ENCODE assay signal across 21 cellular contexts in genomic region chr10:47331491-47331890, GRCh38. TPM values are rescaled to one million over a fixed set of nuclear protein-coding genes. Genes with fewer than 3 reads are reported as not detected.
A peak's percentile ranks its signal among the peaks of the same experiment; 100 is the strongest.
DNase-seq lines count a peak whose midpoint lies in the region; ATAC-seq, FAIRE-seq and TF ChIP-seq lines count a peak whose summit lies in the region.
"Had no signal": no experiment of that assay in that cellular context is flagged by ENCODE, and none has a peak within 500 bp of the region (broad histone marks: within the 10 kb centered on the region; RNA-seq: fewer than 3 reads in every experiment).

No MANE protein-coding gene starts in this region.

- peak overlapping the region in 1 of 2 experiments; percentile 55; a peak in 1 of 4 replicates for H3K9ac ChIP-seq in K562 (ENCODE audit: insufficient read depth in 1 of 2, low read depth in 2 of 2, low read length in 2 of 2)

- H2AFZ ChIP-seq in K562 (ENCODE audit: low read depth, low read length) = peak overlapping the region; percentile 45; the same call in 1 of the 2 replicates

- WGBS in K562 (ENCODE audit: insufficient coverage, low coverage, missing lambda C conversion rate) = 72% methylated on average over 7 of the region's 9 CpGs
- whole genome bisulfite sequencing in transverse colon (ENCODE audit: low coverage in 1 of 2), 2 donors = 92% methylated on average over 9 of the region's 9 CpGs; no CpG with 5 or more reads in 1 of the 2 donors

- POLR2A ChIA-PET in K562 (lab: Yijun Ruan, JAX) = interaction anchor here (2.2 kb wide), 1 partner anchor 8 kb away, joined by 11 read pairs; no protein-coding TSS in a partner anchor

- no peak for DNase-seq in K562 (ENCODE audit: extremely low read depth in 1 of 4, low spot score in 3 of 4)
- DNase-seq in islet precursor cell = peak; percentile 44
- peak; percentile 43 for DNase-seq in posterior vena cava (ENCODE audit: low spot score)
- DNase-seq in transverse colon = no peak
- no peak for DNase-seq in mucosa of gallbladder (ENCODE audit: low spot score)
- no peak for DNase-seq in activated CD8-positive, alpha-beta memory T cell treated with anti-CD3 and anti-CD28 coated beads, Interleukin-2, amount 50 U/mL, for 48 hours
- no peak for DNase-seq in KBM-7
- DNase-seq: BE2C; CD4-positive, alpha-beta memory T cell; DMS153; DMS79 treated with DMSO at 0.1 percent for 48 hours; EL; GOT3; H9 had no signal

- TF ChIP-seq EP300 in K562 (IDR thresholded peaks at IDR 0.05; ENCODE audit: low read length) (no peak), transverse colon (IDR thresholded peaks at IDR 0.05; ENCODE audit: low read depth) (no peak)

- H3K36me3 ChIP-seq in K562 (ENCODE audit: control insufficient read depth, insufficient read depth, low read length) (no peaks in the 10 kb centered on the region), transverse colon (no peaks in the 10 kb centered on the region)
- H3K36me3 ChIP-seq: BE2C had no signal

- H3K27me3 ChIP-seq in K562 (ENCODE audit: control insufficient read depth in 2 of 2, insufficient read depth in 2 of 2, low read length in 2 of 2) = no peaks in the 10 kb centered on the region; a peak in 1 of 5 replicates
- H3K27me3 ChIP-seq in transverse colon = no peaks in the 10 kb centered on the region
- H3K27me3 ChIP-seq: BE2C had no signal

- no peaks in the 10 kb centered on the region for H3K9me1 ChIP-seq in K562 (ENCODE audit: control insufficient read depth, insufficient read depth, low read length)

- H3K4me1 ChIP-seq in K562 (replicated peaks in 1 of 2; ENCODE audit: control insufficient read depth in 2 of 2, insufficient read depth in 2 of 2, low read length in 2 of 2) = peaks cover 27 to 30% of the 10 kb centered on the region in 2 experiments
- peaks cover 5 to 11% (median 8%) of the 10 kb centered on the region in 4 donors for H3K4me1 ChIP-seq in transverse colon

- BruUV-seq in K562 (replicated peaks; lab: Mats Ljungman, UMichigan) = no TSS peak

- H3K79me2 ChIP-seq in K562 (ENCODE audit: control insufficient read depth, insufficient read depth, low read length) = no peaks in the 10 kb centered on the region

- no peak for FAIRE-seq in K562 (lab: Jason Lieb, UNC)
- FAIRE-seq: A549, D721Med, G401.6, GM12891 had no signal

- H3K4me3 ChIP-seq in K562 = no peak overlapping the region
- H3K4me3 ChIP-seq in transverse colon = no peak overlapping the region
- H3K4me3 ChIP-seq: A549 had no signal

- no peak for ATAC-seq in K562

- H3K9me3 ChIP-seq in K562 (replicated peaks; ENCODE audit: control insufficient read depth, insufficient read depth, low read depth, low read length) (no peaks in the 10 kb centered on the region), transverse colon (no peaks in the 10 kb centered on the region)
- H3K9me3 ChIP-seq: A549, BE2C had no signal

- no peak for TF ChIP-seq RAD21 in K562 (CRISPR knock-in tag; conservative IDR thresholded peaks at IDR 0.05 in 1 of 2, IDR thresholded peaks at IDR 0.05 in 1 of 2)

- H3K4me2 ChIP-seq in K562 (ENCODE audit: insufficient read depth, low read length) = no peak overlapping the region

- in situ Hi-C loops in K562 (cut with MboI) (no loop called here), transverse colon (cut with MboI; ENCODE audit: low pct_ligation_motif_present in 1 of 4, low pct_unique_long_range_greater_than_20kb in 1 of 4, low sequenced_read_pairs in 3 of 4) (no loop called here), KBM-7 (cut with MboI; ENCODE audit: low pct_unique_long_range_greater_than_20kb, low sequenced_read_pairs) (no loop called here)

- CTCF ChIA-PET in K562 (lab: Yijun Ruan, JAX; ENCODE audit: low intra/inter-chr PET ratio) = no interaction called here

- H3K27ac ChIP-seq in K562 (ENCODE audit: extremely low read depth, low read depth, low read length) (no peak overlapping the region), transverse colon (peak overlapping the region in 3 of 4 donors; percentile 57 to 78 (median 72))
- H3K27ac ChIP-seq: A549, C4-2B had no signal

- no peak for TF ChIP-seq CTCF in K562 (IDR thresholded peaks at IDR 0.05 in 2 of 3, conservative IDR thresholded peaks at IDR 0.05 in 1 of 3; ENCODE audit: insufficient read depth in 2 of 3, low read depth in 1 of 3, low read length in 3 of 3)
- TF ChIP-seq CTCF in transverse colon (IDR thresholded peaks at IDR 0.05) = no peak

- intact Hi-C loops in K562 (cut with micrococcal nuclease) (no loop called here), posterior vena cava (cut with DNase I) (no loop called here), transverse colon (cut with DNase I; ENCODE audit: low total_unique reads) (no loop called here)

- no peaks in the 10 kb centered on the region for H4K20me1 ChIP-seq in K562 (replicated peaks; ENCODE audit: control insufficient read depth, insufficient read depth, low read length)

- TF ChIP-seq POLR2A in K562 (conservative IDR thresholded peaks at IDR 0.05) (no peak), transverse colon (IDR thresholded peaks at IDR 0.05) (no peak)

RNA-seq across cellular contexts. Expression of gene GDF2, which starts 9.2 kb away (rescaled TPM):
- 0.21 and 1.00 TPM in 2 replicates for total RNA-seq in K562 (2011; cell fraction: chromatin; rRNA removed; ENCODE audit: low replicate concordance)
- total RNA-seq in K562 (2011; cell fraction: nucleolus; rRNA removed) = 1.0 and 1.6 TPM in 2 replicates
- 0.38 and 1.0 TPM in 2 replicates for total RNA-seq in K562 (2011; cell fraction: nucleoplasm; rRNA removed)
- total RNA-seq in K562 (2014; rRNA removed) = 0.54 and 0.69 TPM in 2 replicates
- 0.18 and 0.22 TPM in 2 replicates for total RNA-seq in K562 (2014; rRNA removed; fragmentation: Illumina TruSeq; extraction: Trizol)
- total RNA-seq in K562 (2015; rRNA removed; fragmentation: Illumina TruSeq; extraction: Trizol) = 0.57 and 0.58 TPM in 2 replicates
- total RNA-seq in K562 (2021) = 0.11 and 0.27 TPM in 2 replicates
- polyA plus RNA-seq in K562 (2011; rRNA removed) = 0.08 TPM in 1 of 2 replicates, not detected in the other
- polyA plus RNA-seq in K562 (2011; cell fraction: cytosol; rRNA removed) = 0.18 TPM in 1 of 2 replicates, not detected in the other
- 0.08 TPM in 1 of 2 replicates, not detected in the other for polyA plus RNA-seq in K562 (2011; cell fraction: nucleus; rRNA removed)
- 0.60 and 1.8 TPM in 2 replicates for polyA plus RNA-seq in K562 (2012)
- 0.48 TPM in 2 replicates for polyA plus RNA-seq in K562 (2014; fragmentation: Illumina TruSeq; extraction: Trizol)
- not detected for polyA plus RNA-seq in K562 (2014; fragmentation: Nextera tagmentation; extraction: Ambion mirVana)
- polyA plus RNA-seq in K562 (2014; rRNA removed) = 0.27 and 0.54 TPM in 2 replicates
- polyA minus RNA-seq in K562 (2011; rRNA and poly(A)+ RNA removed) = 0.09 and 0.14 TPM in 2 replicates
- polyA minus RNA-seq in K562 (2011; cell fraction: cytosol; rRNA and poly(A)+ RNA removed) = not detected in 2 replicates
- not detected in 2 replicates for polyA minus RNA-seq in K562 (2011; cell fraction: nucleus; rRNA and poly(A)+ RNA removed)
- total RNA-seq in posterior vena cava = not detected
- total RNA-seq in transverse colon = not detected
- not detected for total RNA-seq in mucosa of gallbladder
- total RNA-seq: CD4-positive, alpha-beta memory T cell; H9; HT1080 had no signal
- polyA plus RNA-seq: A549; AG04450; CD4-positive, alpha-beta memory T cell had no signal

RNA-seq across cellular contexts. Expression of gene RBP3, which starts 16.7 kb away (rescaled TPM):
- not detected in 2 replicates for total RNA-seq in K562 (2011; cell fraction: chromatin; rRNA removed; ENCODE audit: low replicate concordance)
- total RNA-seq in K562 (2011; cell fraction: nucleolus; rRNA removed) = not detected in 2 replicates
- total RNA-seq in K562 (2011; cell fraction: nucleoplasm; rRNA removed) = not detected in 2 replicates
- total RNA-seq in K562 (2014; rRNA removed) (not detected in 2 replicates), K562 (2014; rRNA removed; fragmentation: Illumina TruSeq; extraction: Trizol) (not detected in 2 replicates), K562 (2015; rRNA removed; fragmentation: Illumina TruSeq; extraction: Trizol) (not detected in 2 replicates), K562 (2021) (not detected in 2 replicates), posterior vena cava (not detected), transverse colon (not detected), mucosa of gallbladder (not detected)
- polyA plus RNA-seq in K562 (2011; rRNA removed) (not detected in 2 replicates), K562 (2014; fragmentation: Illumina TruSeq; extraction: Trizol) (not detected in 2 replicates), K562 (2014; fragmentation: Nextera tagmentation; extraction: Ambion mirVana) (not detected), K562 (2014; rRNA removed) (not detected in 2 replicates)
- polyA plus RNA-seq in K562 (2011; cell fraction: cytosol; rRNA removed) = not detected in 2 replicates
- not detected in 2 replicates for polyA plus RNA-seq in K562 (2011; cell fraction: nucleus; rRNA removed)
- not detected in 2 replicates for polyA plus RNA-seq in K562 (2012)
- polyA minus RNA-seq in K562 (2011; rRNA and poly(A)+ RNA removed) = not detected in 2 replicates
- polyA minus RNA-seq in K562 (2011; cell fraction: cytosol; rRNA and poly(A)+ RNA removed) = not detected in 2 replicates
- not detected in 2 replicates for polyA minus RNA-seq in K562 (2011; cell fraction: nucleus; rRNA and poly(A)+ RNA removed)
- total RNA-seq: CD4-positive, alpha-beta memory T cell; H9; HT1080 had no signal
- polyA plus RNA-seq: A549; AG04450; CD4-positive, alpha-beta memory T cell had no signal

RNA-seq across cellular contexts. Expression of gene GDF10, which starts 31.5 kb away (rescaled TPM):
- total RNA-seq in K562 (2011; cell fraction: chromatin; rRNA removed; ENCODE audit: low replicate concordance) = not detected in 2 replicates
- total RNA-seq in K562 (2011; cell fraction: nucleolus; rRNA removed) = not detected in 2 replicates
- not detected in 2 replicates for total RNA-seq in K562 (2011; cell fraction: nucleoplasm; rRNA removed)
- not detected in 2 replicates for total RNA-seq in K562 (2014; rRNA removed)
- total RNA-seq in K562 (2014; rRNA removed; fragmentation: Illumina TruSeq; extraction: Trizol) = not detected in 2 replicates
- total RNA-seq in K562 (2015; rRNA removed; fragmentation: Illumina TruSeq; extraction: Trizol) = not detected in 2 replicates
- total RNA-seq in K562 (2021) = 0.11 TPM in 1 of 2 replicates, not detected in the other
- not detected in 2 replicates for polyA plus RNA-seq in K562 (2011; rRNA removed)
- polyA plus RNA-seq in K562 (2011; cell fraction: cytosol; rRNA removed) = not detected in 2 replicates
- not detected in 2 replicates for polyA plus RNA-seq in K562 (2011; cell fraction: nucleus; rRNA removed)
- polyA plus RNA-seq in K562 (2012) = 0.03 and 0.19 TPM in 2 replicates
- not detected in 2 replicates for polyA plus RNA-seq in K562 (2014; fragmentation: Illumina TruSeq; extraction: Trizol)
- under 1 TPM; 0.03 to 0.20 TPM for polyA plus RNA-seq in K562 (2014; fragmentation: Nextera tagmentation; extraction: Ambion mirVana)
- not detected in 2 replicates for polyA plus RNA-seq in K562 (2014; rRNA removed)
- not detected in 2 replicates for polyA minus RNA-seq in K562 (2011; rRNA and poly(A)+ RNA removed)
- polyA minus RNA-seq in K562 (2011; cell fraction: cytosol; rRNA and poly(A)+ RNA removed) = not detected in 2 replicates
- polyA minus RNA-seq in K562 (2011; cell fraction: nucleus; rRNA and poly(A)+ RNA removed) = not detected in 2 replicates
- total RNA-seq in posterior vena cava = 10 to 100 TPM in 1 of 2 donors, 1 to 10 TPM in 1; 1.5 to 18.6 TPM
- 1 to 10 TPM in 1 of 4 donors, under 1 TPM in 2, not detected in 1; 0.79 to 1.2 (median 1.00) TPM for total RNA-seq in transverse colon
- total RNA-seq in mucosa of gallbladder = 0.52 TPM
- total RNA-seq: HT1080 had no signal

RNA-seq across cellular contexts. Expression of gene ZNF488, which starts 52.6 kb away (rescaled TPM):
- 0.30 TPM in 1 of 2 replicates, not detected in the other for total RNA-seq in K562 (2011; cell fraction: chromatin; rRNA removed; ENCODE audit: low replicate concordance)
- 0.13 and 0.33 TPM in 2 replicates for total RNA-seq in K562 (2011; cell fraction: nucleolus; rRNA removed)
- total RNA-seq in K562 (2011; cell fraction: nucleoplasm; rRNA removed) = not detected in 2 replicates
- not detected in 2 replicates for total RNA-seq in K562 (2014; rRNA removed)
- total RNA-seq in K562 (2014; rRNA removed; fragmentation: Illumina TruSeq; extraction: Trizol) = not detected in 2 replicates
- total RNA-seq in K562 (2015; rRNA removed; fragmentation: Illumina TruSeq; extraction: Trizol) = 0.04 TPM in 1 of 2 replicates, not detected in the other
- 0.07 and 0.11 TPM in 2 replicates for total RNA-seq in K562 (2021)
- polyA plus RNA-seq in K562 (2011; rRNA removed) = 0.04 and 0.08 TPM in 2 replicates
- polyA plus RNA-seq in K562 (2011; cell fraction: cytosol; rRNA removed) = 0.01 and 0.15 TPM in 2 replicates
- polyA plus RNA-seq in K562 (2011; cell fraction: nucleus; rRNA removed) = 0.13 TPM in 1 of 2 replicates, not detected in the other
- 0.05 TPM in 1 of 2 replicates, not detected in the other for polyA plus RNA-seq in K562 (2012)
- polyA plus RNA-seq in K562 (2014; fragmentation: Illumina TruSeq; extraction: Trizol) = 0.09 TPM in 1 of 2 replicates, not detected in the other
- under 1 TPM in 1 of 2 experiments, not detected in 1; 0.03 TPM for polyA plus RNA-seq in K562 (2014; fragmentation: Nextera tagmentation; extraction: Ambion mirVana)
- polyA plus RNA-seq in K562 (2014; rRNA removed) = 0.04 TPM in 1 of 2 replicates, not detected in the other
- polyA minus RNA-seq in K562 (2011; rRNA and poly(A)+ RNA removed) = 0.14 TPM in 1 of 2 replicates, not detected in the other
- polyA minus RNA-seq in K562 (2011; cell fraction: cytosol; rRNA and poly(A)+ RNA removed) = not detected in 2 replicates
- polyA minus RNA-seq in K562 (2011; cell fraction: nucleus; rRNA and poly(A)+ RNA removed) = 0.11 and 0.13 TPM in 2 replicates
- total RNA-seq in posterior vena cava = not detected
- total RNA-seq in transverse colon = under 1 TPM in 2 of 4 donors, not detected in 2; 0.41 to 0.80 TPM
- 1.8 TPM for total RNA-seq in mucosa of gallbladder
- total RNA-seq: CD4-positive, alpha-beta memory T cell had no signal

Comparison
In these comparisons a context has a peak if more than half of its experiments do, and no peak if none do; other contexts are left out.
1. DNase-seq: peak in islet precursor cell (single experiment) and posterior vena cava (single experiment); none in K562 (0 of 4), transverse colon (single experiment), mucosa of gallbladder (single experiment), activated CD8-positive, alpha-beta memory T cell treated with anti-CD3 and anti-CD28 coated beads, Interleukin-2, amount 50 U/mL, for 48 hours (single experiment) and KBM-7 (single experiment).